Comparison of ENCODE assay signal across 10 cellular contexts in the genomic region with DNA sequence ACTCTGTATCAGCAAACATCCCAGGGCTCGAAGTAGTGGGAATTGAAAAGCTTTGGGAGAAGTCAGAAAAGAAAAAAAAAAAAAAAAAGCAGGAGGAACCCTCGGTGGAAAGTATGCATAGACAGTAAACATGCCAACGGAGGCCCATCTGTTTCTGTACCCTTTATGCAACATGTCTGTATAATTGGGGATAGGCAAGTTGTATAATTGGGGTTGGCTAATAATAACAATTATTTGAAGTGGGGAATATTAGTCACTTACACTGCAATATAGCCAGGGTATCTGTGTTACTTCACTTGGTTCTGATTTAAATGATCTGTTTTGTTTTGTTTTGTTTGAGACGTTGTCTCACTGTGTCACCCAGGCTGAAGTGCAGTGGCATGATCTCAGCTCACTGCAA. TPM values are rescaled to one million over a fixed set of nuclear protein-coding genes. Genes with fewer than 3 reads are reported as not detected.
"Had no signal": no experiment of that assay in that cellular context is flagged by ENCODE, and none has a peak within 500 bp of the region (broad histone marks: within the 10 kb centered on the region; RNA-seq: fewer than 3 reads in every experiment).

No MANE protein-coding gene starts in this region.

- H3K9ac ChIP-seq: KMS-11 had no signal

- H3K4me2 ChIP-seq: KMS-11 had no signal

- H3K27ac ChIP-seq: HL-60, KMS-11 had no signal

- H3K4me3 ChIP-seq: K562 had no signal

- DNase-seq: IMR-90, KBM-7, KG1 had no signal

RNA-seq across cellular contexts. Expression of a gene that starts 12.1 kb away (rescaled TPM):
- total RNA-seq: HT1080, IMR-90, K562 had no signal
- polyA plus RNA-seq: IgD-negative memory B cell, IMR-90, K562 had no signal

RNA-seq across cellular contexts. Expression of a gene that starts 30.0 kb away (rescaled TPM):
- total RNA-seq: HepG2, HT-29, HT1080, IMR-90, K562 had no signal
- polyA plus RNA-seq: HepG2, IgD-negative memory B cell, IMR-90, K562 had no signal
